In the genomic region with DNA sequence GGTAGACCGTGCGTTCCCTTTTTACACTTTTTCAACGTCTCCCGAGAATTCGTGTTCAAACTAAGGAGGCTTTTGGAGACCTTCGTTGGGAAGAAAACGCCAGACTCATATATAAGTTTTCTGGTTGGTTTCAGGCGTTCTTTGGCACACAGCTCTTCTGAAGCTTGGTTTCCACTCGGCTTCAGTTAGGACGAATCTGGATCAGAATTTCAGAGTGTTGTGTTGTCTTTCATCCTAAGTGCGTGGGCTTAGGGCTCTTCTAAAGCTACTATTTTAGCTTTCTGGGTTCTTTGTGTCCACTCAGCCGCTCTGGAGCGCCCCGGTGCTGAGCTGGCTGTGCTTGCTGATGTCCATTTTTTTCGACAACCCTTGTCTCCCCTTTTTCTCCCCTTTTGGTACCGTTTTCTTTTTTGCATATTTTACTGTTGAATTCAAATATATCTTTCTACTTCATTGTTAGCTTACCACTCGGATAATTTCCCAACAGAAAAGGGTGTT, we compare ENCODE assay signal across 2 cellular contexts.
TF ChIP-seq lines count a peak whose summit lies in the region.

No MANE protein-coding gene starts in this region.

TF ChIP-seq in endothelial cell of umbilical vein, 7 proteins besides CTCF, POLR2A, EP300 and RAD21:
- no peak for TF ChIP-seq FOS (IDR thresholded peaks at IDR 0.05; ENCODE audit: borderline replicate concordance, insufficient read depth, low read length)
- no peak for TF ChIP-seq EZH2 (IDR thresholded peaks at IDR 0.05; ENCODE audit: borderline replicate concordance, low read depth, low read length, severe bottlenecking)

TF ChIP-seq in neural cell, 6 proteins besides CTCF, POLR2A, EP300 and RAD21:
- TF ChIP-seq TAF1 (IDR thresholded peaks at IDR 0.05; ENCODE audit: low read depth): no peak
- TF ChIP-seq EZH2 (IDR thresholded peaks at IDR 0.05; ENCODE audit: borderline replicate concordance, insufficient read depth, low read length, poor library complexity, severe bottlenecking): no peak
- TF ChIP-seq POLR2AphosphoS5 (IDR thresholded peaks at IDR 0.05): no peak
- TF ChIP-seq MXI1 (conservative IDR thresholded peaks at IDR 0.05; ENCODE audit: poor library complexity, severe bottlenecking): no peak
- TF ChIP-seq, protein P1, sequence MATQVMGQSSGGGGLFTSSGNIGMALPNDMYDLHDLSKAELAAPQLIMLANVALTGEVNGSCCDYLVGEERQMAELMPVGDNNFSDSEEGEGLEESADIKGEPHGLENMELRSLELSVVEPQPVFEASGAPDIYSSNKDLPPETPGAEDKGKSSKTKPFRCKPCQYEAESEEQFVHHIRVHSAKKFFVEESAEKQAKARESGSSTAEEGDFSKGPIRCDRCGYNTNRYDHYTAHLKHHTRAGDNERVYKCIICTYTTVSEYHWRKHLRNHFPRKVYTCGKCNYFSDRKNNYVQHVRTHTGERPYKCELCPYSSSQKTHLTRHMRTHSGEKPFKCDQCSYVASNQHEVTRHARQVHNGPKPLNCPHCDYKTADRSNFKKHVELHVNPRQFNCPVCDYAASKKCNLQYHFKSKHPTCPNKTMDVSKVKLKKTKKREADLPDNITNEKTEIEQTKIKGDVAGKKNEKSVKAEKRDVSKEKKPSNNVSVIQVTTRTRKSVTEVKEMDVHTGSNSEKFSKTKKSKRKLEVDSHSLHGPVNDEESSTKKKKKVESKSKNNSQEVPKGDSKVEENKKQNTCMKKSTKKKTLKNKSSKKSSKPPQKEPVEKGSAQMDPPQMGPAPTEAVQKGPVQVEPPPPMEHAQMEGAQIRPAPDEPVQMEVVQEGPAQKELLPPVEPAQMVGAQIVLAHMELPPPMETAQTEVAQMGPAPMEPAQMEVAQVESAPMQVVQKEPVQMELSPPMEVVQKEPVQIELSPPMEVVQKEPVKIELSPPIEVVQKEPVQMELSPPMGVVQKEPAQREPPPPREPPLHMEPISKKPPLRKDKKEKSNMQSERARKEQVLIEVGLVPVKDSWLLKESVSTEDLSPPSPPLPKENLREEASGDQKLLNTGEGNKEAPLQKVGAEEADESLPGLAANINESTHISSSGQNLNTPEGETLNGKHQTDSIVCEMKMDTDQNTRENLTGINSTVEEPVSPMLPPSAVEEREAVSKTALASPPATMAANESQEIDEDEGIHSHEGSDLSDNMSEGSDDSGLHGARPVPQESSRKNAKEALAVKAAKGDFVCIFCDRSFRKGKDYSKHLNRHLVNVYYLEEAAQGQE (IDR thresholded peaks at IDR 0.05; ENCODE audit: borderline replicate concordance): no peak
- no peak for TF ChIP-seq SMC3 (conservative IDR thresholded peaks at IDR 0.05; ENCODE audit: poor library complexity)
